ENCODE assay signal across 8 cellular contexts in genomic region chr12:99984271-99985128, GRCh38. TPM values are rescaled to one million over a fixed set of nuclear protein-coding genes. Genes with fewer than 3 reads are reported as not detected.
DNase-seq lines count a peak whose midpoint lies in the region; ATAC-seq, FAIRE-seq and TF ChIP-seq lines count a peak whose summit lies in the region.

ANKS1B (minus strand) TSS chr12:99984936; CDS start chr12:99984237, 699 bp downstream.

- no peaks in the 10 kb centered on the region for H4K20me1 ChIP-seq in osteoblast (ENCODE audit: insufficient read depth, low read length)

- H3K4me2 ChIP-seq in osteoblast (ENCODE audit: insufficient read depth, low read length), result peak within 1 kb of the TSS; percentile 92

- H3K4me3 Mint-ChIP-seq in activated naive CD8-positive, alpha-beta T cell, result peak within 1 kb of the TSS; percentile 75

- intact Hi-C loops in Right ventricle myocardium superior (cut with DNase I), result no loop called here

- no peak within 1 kb of the TSS for H3K27ac ChIP-seq in osteoblast (ENCODE audit: low read depth, low read length)

- H3K36me3 Mint-ChIP-seq in activated naive CD8-positive, alpha-beta T cell, result no peaks in the 10 kb centered on the region

- no peak for TF ChIP-seq CTCF in osteoblast (IDR thresholded peaks at IDR 0.05; ENCODE audit: extremely low read depth, low read depth, low read length)

- peak within 1 kb of the TSS; percentile 94 for H2AFZ ChIP-seq in osteoblast (ENCODE audit: low read length)

- H3K27me3 ChIP-seq in osteoblast (ENCODE audit: insufficient read depth, low read length), result peaks cover 29% of the 10 kb centered on the region

- H3K4me3 ChIP-seq in osteoblast (ENCODE audit: insufficient read depth, low read length), result peak within 1 kb of the TSS; percentile 71

- no peaks in the 10 kb centered on the region for H3K36me3 ChIP-seq in osteoblast (ENCODE audit: insufficient read depth, low read length)

- H3K9me3 Mint-ChIP-seq in activated naive CD8-positive, alpha-beta T cell (ENCODE audit: low read depth), result no peaks in the 10 kb centered on the region

- ATAC-seq in HG03025 (IDR thresholded peaks at IDR 0.05; ENCODE audit: low FRiP score, unreplicated experiment) (peak; percentile 62), Right ventricle myocardium superior (ENCODE audit: poor library complexity) (peak; percentile 87)

- peak; percentile 35 for DNase-seq in A172 (ENCODE audit: low spot score)
- DNase-seq in GM12892 (ENCODE audit: insufficient read length), result peak; percentile 26
- peak; percentile 33 for DNase-seq in NCI-H226
- peak; percentile 69 for DNase-seq in Right ventricle myocardium superior
- peak; percentile 92 for DNase-seq in osteoblast (ENCODE audit: insufficient read length, low spot score, missing footprints)
- no peak for DNase-seq in activated gamma-delta T cell treated with Interleukin-2 at 50 U/mL for 16 hours

- H3K79me2 ChIP-seq in osteoblast (ENCODE audit: insufficient read depth, low read length), result no peaks in the 10 kb centered on the region

- no peak for FAIRE-seq in GM12892 (lab: Jason Lieb, UNC)

- peaks cover 5% of the 10 kb centered on the region for H3K4me1 ChIP-seq in osteoblast (ENCODE audit: insufficient read depth, low read length)

- H3K4me1 Mint-ChIP-seq in activated naive CD8-positive, alpha-beta T cell (ENCODE audit: low read depth), result peaks cover 10% of the 10 kb centered on the region

- no peak for TF ChIP-seq POLR2A in GM12892 (IDR thresholded peaks at IDR 0.05; ENCODE audit: low read depth, low read length)

- H3K9me3 ChIP-seq in osteoblast (ENCODE audit: low read depth, low read length), result no peaks in the 10 kb centered on the region

- no peak within 1 kb of the TSS for H3K27ac Mint-ChIP-seq in activated naive CD8-positive, alpha-beta T cell

- H3K27me3 Mint-ChIP-seq in activated naive CD8-positive, alpha-beta T cell, result peaks cover 37% of the 10 kb centered on the region

RNA-seq across cellular contexts. Expression of gene ANKS1B, which starts in this region (rescaled TPM):
- 0.24 and 0.55 TPM in 2 replicates for total RNA-seq in A172 (2014; rRNA removed; shearing (Covaris generic))
- 0.34 TPM for polyA plus RNA-seq in GM12892 (2012; ENCODE audit: missing spikeins)
- total RNA-seq in Right ventricle myocardium superior, result 1.2 TPM
- total RNA-seq in osteoblast, result 2.2 and 2.4 TPM in 2 replicates

Comparison
In these comparisons a context has a peak if more than half of its experiments do, and no peak if none do; other contexts are left out.
1. Peak in DNase-seq in A172; RNA of the gene not detected or under 1 TPM.